1 cellular context compared by ENCODE assay signal in genomic region chr11:76698321-76699043, GRCh38.
TF ChIP-seq lines count a peak whose summit lies in the region.

No MANE protein-coding gene starts in this region.

TF ChIP-seq in K562, 482 proteins besides CTCF, POLR2A, EP300 and RAD21 (continued from another document):
- TF ChIP-seq TOE1 (IDR thresholded peaks at IDR 0.05; ENCODE audit: borderline replicate concordance) (no peak), TOE1 (CRISPR knock-in tag; IDR thresholded peaks at IDR 0.05; ENCODE audit: borderline replicate concordance, low read depth) (peak; percentile 67; the same call in 1 of the 2 replicates), ZMIZ1 (IDR thresholded peaks at IDR 0.05; ENCODE audit: low read depth in 2 of 2, low read length in 2 of 2) (no peak), ARID1B (IDR thresholded peaks at IDR 0.05) (0 out of 2 replicates have a peak, but pooled peaks have one; percentile 7), CBX8 (IDR thresholded peaks at IDR 0.05; ENCODE audit: borderline replicate concordance, extremely low read depth, low read depth, low read length, poor library complexity, severe bottlenecking) (no peak), L3MBTL2 (IDR thresholded peaks at IDR 0.05) (no peak; the same call in 1 of the 2 replicates), NR2C2 (CRISPR knock-in tag; IDR thresholded peaks at IDR 0.05) (no peak), NR2C2 (tag; IDR thresholded peaks at IDR 0.05) (no peak), HDAC1 (IDR thresholded peaks at IDR 0.05) (peak in 1 of 2 experiments; percentile 46; a peak in 1 of 4 replicates), ZNF165 (CRISPR knock-in tag; IDR thresholded peaks at IDR 0.05; ENCODE audit: borderline replicate concordance) (no peak), SMARCC2 (IDR thresholded peaks at IDR 0.05; ENCODE audit: low read depth) (no peak), ZBTB7A (IDR thresholded peaks at IDR 0.05; ENCODE audit: borderline replicate concordance, control insufficient read depth, low read depth, low read length) (peak; percentile 64; the same call in 1 of the 2 replicates)
- TF ChIP-seq, protein P1, sequence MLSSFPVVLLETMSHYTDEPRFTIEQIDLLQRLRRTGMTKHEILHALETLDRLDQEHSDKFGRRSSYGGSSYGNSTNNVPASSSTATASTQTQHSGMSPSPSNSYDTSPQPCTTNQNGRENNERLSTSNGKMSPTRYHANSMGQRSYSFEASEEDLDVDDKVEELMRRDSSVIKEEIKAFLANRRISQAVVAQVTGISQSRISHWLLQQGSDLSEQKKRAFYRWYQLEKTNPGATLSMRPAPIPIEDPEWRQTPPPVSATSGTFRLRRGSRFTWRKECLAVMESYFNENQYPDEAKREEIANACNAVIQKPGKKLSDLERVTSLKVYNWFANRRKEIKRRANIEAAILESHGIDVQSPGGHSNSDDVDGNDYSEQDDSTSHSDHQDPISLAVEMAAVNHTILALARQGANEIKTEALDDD (IDR thresholded peaks at IDR 0.05) = no peak
